8 cellular contexts compared by ENCODE assay signal in genomic region chr3:122183521-122183892, GRCh38. TPM values are rescaled to one million over a fixed set of nuclear protein-coding genes. Genes with fewer than 3 reads are reported as not detected.
A peak's percentile ranks its signal among the peaks of the same experiment; 100 is the strongest.
DNase-seq lines count a peak whose midpoint lies in the region; ATAC-seq and TF ChIP-seq lines count a peak whose summit lies in the region.

Gene CASR (plus strand): TSS chr3:122183668. CDS start chr3:122254190, 70,522 bp downstream.

- TF ChIP-seq CTCF in Calu3 (IDR thresholded peaks at IDR 0.05; ENCODE audit: unreplicated experiment), result no peak

- H3K27me3 Mint-ChIP-seq in Calu3 (ENCODE audit: unreplicated experiment), result peaks cover 37% of the 10 kb centered on the region

- H3K4me1 ChIP-seq in ectodermal cell (ENCODE audit: control insufficient read depth, insufficient read depth, low read length) (no peaks in the 10 kb centered on the region), mucosa of rectum (ENCODE audit: control insufficient read depth in 2 of 2, insufficient read depth in 2 of 2, low read length in 2 of 2) (peaks cover 4 to 5% of the 10 kb centered on the region in 2 donors)

- ATAC-seq in HG02759 (IDR thresholded peaks at IDR 0.05; ENCODE audit: unreplicated experiment) (peak; percentile 49), GM19452 (IDR thresholded peaks at IDR 0.05; ENCODE audit: unreplicated experiment) (no peak), HG03460 (IDR thresholded peaks at IDR 0.05; ENCODE audit: unreplicated experiment) (no peak)

- peak; percentile 52 for DNase-seq in Calu3
- DNase-seq in NCI-H2196 treated with DMSO at 0.1 percent for 48 hours (lab: John Stamatoyannopoulos, UW; ENCODE audit: unreplicated experiment), result no peak
- DNase-seq in superior temporal gyrus (ENCODE audit: extremely low spot score), result no peak

- H3K27ac Mint-ChIP-seq in Calu3 (ENCODE audit: unreplicated experiment), result peak within 1 kb of the TSS; percentile 48

- H3K9ac ChIP-seq in mucosa of rectum (ENCODE audit: low read depth in 1 of 2, low read length in 2 of 2), result peak within 1 kb of the TSS in 1 of 2 donors; percentile 2

- peaks cover 49% of the 10 kb centered on the region for H3K4me1 Mint-ChIP-seq in Calu3 (ENCODE audit: low read depth, unreplicated experiment)

- peaks cover 75% of the 10 kb centered on the region for H3K27me3 ChIP-seq in ectodermal cell (ENCODE audit: control insufficient read depth, insufficient read depth, low read length, poor library complexity, severe bottlenecking)
- H3K27me3 ChIP-seq in mucosa of rectum (ENCODE audit: control insufficient read depth in 2 of 2, insufficient read depth in 2 of 2, low read length in 2 of 2), result peaks cover 8 to 16% of the 10 kb centered on the region in 2 donors

- intact Hi-C loops in Calu3 (cut with micrococcal nuclease; ENCODE audit: unreplicated experiment), result no loop called here

- no peaks in the 10 kb centered on the region for H3K9me3 ChIP-seq in ectodermal cell (ENCODE audit: control insufficient read depth, low read length)
- no peaks in the 10 kb centered on the region for H3K9me3 ChIP-seq in mucosa of rectum (ENCODE audit: control insufficient read depth in 2 of 2, low read length in 2 of 2)

- no TSS peak for BruUV-seq in Calu3 (replicated peaks; lab: Mats Ljungman, UMichigan)

- 12% methylated on average over 14 of the region's 14 CpGs for WGBS in ectodermal cell, 2 experiments

- H3K36me3 ChIP-seq in ectodermal cell (ENCODE audit: control insufficient read depth, insufficient read depth, low read length) (no peaks in the 10 kb centered on the region), mucosa of rectum (ENCODE audit: control insufficient read depth in 2 of 2, insufficient read depth in 2 of 2, low read length in 2 of 2) (no peaks in the 10 kb centered on the region)

- H3K4me3 ChIP-seq in ectodermal cell (ENCODE audit: insufficient read depth, low read depth, low read length), result peak within 1 kb of the TSS; percentile 25
- H3K4me3 ChIP-seq in mucosa of rectum (ENCODE audit: low read length in 2 of 2), result peak within 1 kb of the TSS; percentile 24 to 27

- H3K4me3 Mint-ChIP-seq in Calu3 (ENCODE audit: low read depth, unreplicated experiment), result peak within 1 kb of the TSS; percentile 90

- no peaks in the 10 kb centered on the region for H3K9me3 Mint-ChIP-seq in Calu3 (ENCODE audit: low read depth, unreplicated experiment)

- peaks cover 10% of the 10 kb centered on the region for H3K36me3 Mint-ChIP-seq in Calu3 (ENCODE audit: insufficient read depth, unreplicated experiment)

- CTCF ChIA-PET in Calu3 (lab: Charles Lee), result interaction anchor here (0.9 to 1.3 kb wide), 2 partner anchors 34 to 75 kb away, joined by 3 to 4 read pairs; no protein-coding TSS in a partner anchor

- H3K27ac ChIP-seq in ectodermal cell (ENCODE audit: insufficient read depth, low read depth, low read length, poor library complexity, severe bottlenecking), result no peak within 1 kb of the TSS
- no peak within 1 kb of the TSS for H3K27ac ChIP-seq in mucosa of rectum (ENCODE audit: low read depth in 2 of 2, low read length in 2 of 2)

RNA-seq across cellular contexts. Expression of gene CASR, which starts in this region (rescaled TPM):
- total RNA-seq in Calu3 (2022), result 2.3 and 5.1 TPM in 2 replicates
- polyA plus RNA-seq in ectodermal cell (2013, experiment 1 of 4), result not detected
- polyA plus RNA-seq in ectodermal cell (2013, experiment 2 of 4), result not detected
- not detected for polyA plus RNA-seq in ectodermal cell (2013, experiment 3 of 4)
- polyA plus RNA-seq in ectodermal cell (2013, experiment 4 of 4), result not detected
